ENCODE assay signal across 8 cellular contexts in genomic region chr11:62124186-62125113, GRCh38. TPM values are rescaled to one million over a fixed set of nuclear protein-coding genes. Genes with fewer than 3 reads are reported as not detected.
DNase-seq lines count a peak whose midpoint lies in the region; ATAC-seq and TF ChIP-seq lines count a peak whose summit lies in the region.

No MANE protein-coding gene starts in this region.

- WGBS in IMR-90 (ENCODE audit: extremely low coverage in 2 of 2, insufficient read length in 1 of 2), 2 experiments, result 2% methylated on average over 20 of the region's 39 CpGs; no CpG with 5 or more reads in 1 of the 2 experiments

- H3K9me3 Mint-ChIP-seq in natural killer cell treated with Interleukin-12 subunit alpha and Interleukin-12 subunit beta and Interleukin-15 and Interleukin-18, amount 100 ng/mL, for 72 hours, result no peaks in the 10 kb centered on the region

- CTCF ChIA-PET in IMR-90 (lab: Yijun Ruan, JAX), result interaction anchor here (0.5 to 1.4 kb wide), 3 partner anchors 9 to 15 kb away, joined by 3 read pairs; no protein-coding TSS in a partner anchor

- H3K36me3 Mint-ChIP-seq in natural killer cell treated with Interleukin-12 subunit alpha and Interleukin-12 subunit beta and Interleukin-15 and Interleukin-18, amount 100 ng/mL, for 72 hours, result no peaks in the 10 kb centered on the region

- no peak overlapping the region for H2BK20ac ChIP-seq in IMR-90 (ENCODE audit: low read depth, low read length)

- TF ChIP-seq RAD21 in IMR-90 (IDR thresholded peaks at IDR 0.05; ENCODE audit: low read length), result no peak

- H2AFZ ChIP-seq in IMR-90 (replicated peaks; ENCODE audit: low read length, poor library complexity), result peak overlapping the region; percentile 96
- peak overlapping the region; percentile 90 for H2AFZ ChIP-seq in fibroblast of lung (ENCODE audit: low read length)

- H3K9me1 ChIP-seq in IMR-90 (ENCODE audit: insufficient read depth, low read length), result peaks cover 8% of the 10 kb centered on the region; the same call in 1 of the 2 replicates

- H3K79me1 ChIP-seq in IMR-90 (ENCODE audit: low read depth in 1 of 2, low read length in 2 of 2), result peaks cover 0 to 40% of the 10 kb centered on the region in 2 experiments; a peak in 3 of 4 replicates

- peak overlapping the region; percentile 86 to 91 for H3K27ac Mint-ChIP-seq in natural killer cell treated with Interleukin-12 subunit alpha and Interleukin-12 subunit beta and Interleukin-15 and Interleukin-18, amount 100 ng/mL, for 72 hours

- peaks cover 56% of the 10 kb centered on the region for H3K79me2 ChIP-seq in fibroblast of lung (ENCODE audit: control insufficient read depth, insufficient read depth, low read length)

- dilution Hi-C loops in IMR-90 (cut with HindIII; ENCODE audit: low sequenced_read_pairs, unreplicated experiment), result no loop called here

- peak overlapping the region; percentile 88 for H3K23ac ChIP-seq in IMR-90 (ENCODE audit: low read depth, low read length)

- H3K4me3 ChIP-seq in IMR-90 (ENCODE audit: insufficient read depth, low read depth, low read length), result peak overlapping the region; percentile 71
- peak overlapping the region; percentile 79 for H3K4me3 ChIP-seq in WI38 (ENCODE audit: low read depth, low read length)
- peak overlapping the region; percentile 78 to 95 (median 86) for H3K4me3 ChIP-seq in fibroblast of lung (replicated peaks in 1 of 4; ENCODE audit: control extremely low read depth in 1 of 4, insufficient read depth in 1 of 4, low read depth in 3 of 4, low read length in 4 of 4)

- H2BK15ac ChIP-seq in IMR-90 (ENCODE audit: low read depth, low read length), result peak overlapping the region; percentile 18; the same call in 1 of the 3 replicates

- H3K4me1 ChIP-seq in IMR-90 (ENCODE audit: control insufficient read depth, insufficient read depth, low read length) (peaks cover 3% of the 10 kb centered on the region; the same call in 1 of the 2 replicates), fibroblast of lung (ENCODE audit: control insufficient read depth, extremely low read depth, insufficient read depth, low read length) (peaks cover 3% of the 10 kb centered on the region)

- H3K14ac ChIP-seq in IMR-90 (replicated peaks; ENCODE audit: low read depth, low read length), result peak overlapping the region; percentile 89

- no peaks in the 10 kb centered on the region for H3K27me3 ChIP-seq in IMR-90 (ENCODE audit: control insufficient read depth, insufficient read depth, low read length)
- H3K27me3 ChIP-seq in fibroblast of lung (ENCODE audit: control insufficient read depth, insufficient read depth, low read length), result no peaks in the 10 kb centered on the region

- peak overlapping the region; percentile 93 for H2AK5ac ChIP-seq in IMR-90 (ENCODE audit: low read depth, low read length)

- H3K4me1 Mint-ChIP-seq in natural killer cell treated with Interleukin-12 subunit alpha and Interleukin-12 subunit beta and Interleukin-15 and Interleukin-18, amount 100 ng/mL, for 72 hours (ENCODE audit: low read depth in 2 of 2), result peaks cover 23% of the 10 kb centered on the region in 2 donors

- no peak overlapping the region for H4K5ac ChIP-seq in IMR-90 (ENCODE audit: low read depth, low read length)

- peak overlapping the region; percentile 64 to 87 for H4K8ac ChIP-seq in IMR-90 (ENCODE audit: low read depth in 2 of 2, low read length in 2 of 2)

- POLR2A ChIA-PET in IMR-90 (lab: Charles Lee; ENCODE audit: unreplicated experiment), result interaction anchor here (0.6 kb wide), 1 partner anchor 309 kb away, joined by 3 read pairs; no protein-coding TSS in a partner anchor

- peak overlapping the region; percentile 98 for H2AK9ac ChIP-seq in IMR-90 (replicated peaks; ENCODE audit: low read depth, low read length, poor library complexity)

- TSS peak; percentile 58 for BruUV-seq in IMR-90 (replicated peaks; lab: Mats Ljungman, UMichigan)

- H3K4me2 ChIP-seq in IMR-90 (ENCODE audit: low read depth, low read length), result peak overlapping the region; percentile 92
- H3K4me2 ChIP-seq in fibroblast of lung (ENCODE audit: extremely low read depth, insufficient read depth, low read length), result peak overlapping the region; percentile 87

- intact Hi-C loops in IMR-90 (cut with micrococcal nuclease), result no loop called here

- H3K4me3 Mint-ChIP-seq in natural killer cell treated with Interleukin-12 subunit alpha and Interleukin-12 subunit beta and Interleukin-15 and Interleukin-18, amount 100 ng/mL, for 72 hours, result peak overlapping the region; percentile 96

- no peak overlapping the region for H3K18ac ChIP-seq in IMR-90 (ENCODE audit: low read depth, low read length)

- ATAC-seq in GM21381 (IDR thresholded peaks at IDR 0.05; ENCODE audit: unreplicated experiment) (peak; percentile 26), IMR-90 (ENCODE audit: low read depth) (peak; percentile 43)
- ATAC-seq in natural killer cell treated with Interleukin-12 subunit alpha and Interleukin-12 subunit beta and Interleukin-15 and Interleukin-18, amount 100 ng/mL, for 72 hours, result peak; percentile 41 to 56

- H2BK120ac ChIP-seq in IMR-90 (ENCODE audit: low read depth, low read length), result peak overlapping the region; percentile 58

- H4K20me1 ChIP-seq in IMR-90 (ENCODE audit: insufficient read depth, low read length) (peaks cover 8% of the 10 kb centered on the region; the same call in 1 of the 2 replicates), fibroblast of lung (ENCODE audit: control insufficient read depth, extremely low read depth, insufficient read depth, low read length) (no peaks in the 10 kb centered on the region)

- H3K4ac ChIP-seq in IMR-90 (ENCODE audit: low read depth, low read length), result peak overlapping the region; percentile 80

- no peak for TF ChIP-seq POLR2A in IMR-90 (IDR thresholded peaks at IDR 0.05; ENCODE audit: low read depth, low read length)

- in situ Hi-C loops in IMR-90 (cut with MboI; ENCODE audit: low sequenced_read_pairs), result no loop called here

- peak overlapping the region; percentile 87 for H4K91ac ChIP-seq in IMR-90 (ENCODE audit: insufficient read depth, low read depth, low read length)

- H3K9ac ChIP-seq in IMR-90 (ENCODE audit: low read depth, low read length) (peak overlapping the region; percentile 80), fibroblast of lung (ENCODE audit: insufficient read depth, low read length) (peak overlapping the region; percentile 80)

- H3K9me3 ChIP-seq in IMR-90 (ENCODE audit: control insufficient read depth, insufficient read depth, low read length) (no peaks in the 10 kb centered on the region), fibroblast of lung (ENCODE audit: control insufficient read depth, insufficient read depth, low read depth, low read length) (no peaks in the 10 kb centered on the region)

- H3K36me3 ChIP-seq in IMR-90 (ENCODE audit: control insufficient read depth, insufficient read depth, low read length) (peaks cover 10% of the 10 kb centered on the region; the same call in 1 of the 2 replicates), fibroblast of lung (ENCODE audit: control insufficient read depth, insufficient read depth, low read length) (peaks cover 9% of the 10 kb centered on the region)

- no peaks in the 10 kb centered on the region for H3K27me3 Mint-ChIP-seq in natural killer cell treated with Interleukin-12 subunit alpha and Interleukin-12 subunit beta and Interleukin-15 and Interleukin-18, amount 100 ng/mL, for 72 hours

- H3K56ac ChIP-seq in IMR-90 (ENCODE audit: extremely low read depth, insufficient read depth, low read length), result peak overlapping the region; percentile 83

- peak overlapping the region; percentile 44 for H2BK5ac ChIP-seq in IMR-90 (ENCODE audit: low read depth, low read length, poor library complexity, severe bottlenecking)

- peak; percentile 59 for DNase-seq in EH (ENCODE audit: low read depth)
- DNase-seq in IMR-90, result peak; percentile 52
- DNase-seq in fibroblast of lung (ENCODE audit: low read depth in 2 of 2), result peak; percentile 27 to 56
- peak; percentile 75 for DNase-seq in natural killer cell treated with Interleukin-12 subunit alpha and Interleukin-12 subunit beta and Interleukin-15 and Interleukin-18, amount 100 ng/mL, for 72 hours (ENCODE audit: low spot score)
- DNase-seq in NCI-H2081 treated with DMSO at 0.1 percent for 48 hours (lab: John Stamatoyannopoulos, UW), result no peak
- DNase-seq in KG1 (lab: John Stamatoyannopoulos, UW), result no peak

- H3K27ac ChIP-seq in IMR-90 (ENCODE audit: insufficient read depth, low read length), result peak overlapping the region; percentile 71
- H3K27ac ChIP-seq in fibroblast of lung (ENCODE audit: insufficient read depth, low read length), result peak overlapping the region; percentile 88

- no peak for TF ChIP-seq CTCF in IMR-90 (conservative IDR thresholded peaks at IDR 0.05; ENCODE audit: low read depth, low read length)
- TF ChIP-seq CTCF in WI38 (IDR thresholded peaks at IDR 0.05; ENCODE audit: low read depth, low read length), result no peak
- TF ChIP-seq CTCF in fibroblast of lung (conservative IDR thresholded peaks at IDR 0.05 in 1 of 2, IDR thresholded peaks at IDR 0.05 in 1 of 2; ENCODE audit: low read depth in 1 of 2, low read length in 2 of 2), result no peak

TF ChIP-seq in IMR-90, 13 proteins besides CTCF, POLR2A, EP300 and RAD21 (continues in another document):
- no peak for TF ChIP-seq CHD1 (IDR thresholded peaks at IDR 0.05; ENCODE audit: low read depth, low read length)
- no peak for TF ChIP-seq NFE2L2 (IDR thresholded peaks at IDR 0.05; ENCODE audit: low read depth, low read length)
- no peak for TF ChIP-seq MAZ (IDR thresholded peaks at IDR 0.05; ENCODE audit: borderline replicate concordance, low read depth, low read length)
- no peak for TF ChIP-seq CEBPB (IDR thresholded peaks at IDR 0.05; ENCODE audit: low read depth, low read length)
- no peak for TF ChIP-seq MXI1 (IDR thresholded peaks at IDR 0.05; ENCODE audit: borderline replicate concordance, low read depth, low read length)
- no peak for TF ChIP-seq BHLHE40 (IDR thresholded peaks at IDR 0.05; ENCODE audit: low read depth, low read length)
- TF ChIP-seq FOS (IDR thresholded peaks at IDR 0.05; ENCODE audit: low read depth, low read length), result no peak
- TF ChIP-seq MAFK (IDR thresholded peaks at IDR 0.05; ENCODE audit: low read depth, low read length), result no peak
- no peak for TF ChIP-seq SMC3 (IDR thresholded peaks at IDR 0.05; ENCODE audit: low read depth, low read length)
- no peak for TF ChIP-seq RFX5 (IDR thresholded peaks at IDR 0.05; ENCODE audit: low read depth, low read length)

RNA-seq across cellular contexts. Expression of gene INCENP, which starts 0.6 kb away (rescaled TPM):
- total RNA-seq in IMR-90 (2012; rRNA removed), result 23.8 and 26.9 TPM in 2 replicates
- polyA plus RNA-seq in IMR-90 (2012; rRNA removed), result 17.7 and 18.6 TPM in 2 replicates
- 8.4 and 8.8 TPM in 2 replicates for polyA plus RNA-seq in IMR-90 (2012; cell fraction: cytosol; rRNA removed)
- polyA plus RNA-seq in IMR-90 (2012; cell fraction: nucleus; rRNA removed; ENCODE audit: low replicate concordance), result 22.9 and 29.8 TPM in 2 replicates
- total RNA-seq in fibroblast of lung, result 6.4 and 12.7 TPM in 2 replicates
- polyA plus RNA-seq in fibroblast of lung, result 6.6 and 18.3 TPM in 2 replicates
- polyA plus RNA-seq in fibroblast of lung (2012), result 9.0 and 24.3 TPM in 2 replicates
- polyA minus RNA-seq in fibroblast of lung (ENCODE audit: low replicate concordance), result 10.3 and 36.6 TPM in 2 replicates
- 100 to 1,000 TPM in 1 of 2 donors, 10 to 100 TPM in 1; 74.4 to 135 TPM for total RNA-seq in natural killer cell treated with Interleukin-12 subunit alpha and Interleukin-12 subunit beta and Interleukin-15 and Interleukin-18, amount 100 ng/mL, for 72 hours

Comparison
In these comparisons a context has a peak if more than half of its experiments do, and no peak if none do; other contexts are left out.
1. DNase-seq: peak in EH (single experiment), IMR-90 (single experiment), fibroblast of lung (2 of 2) and natural killer cell treated with Interleukin-12 subunit alpha and Interleukin-12 subunit beta and Interleukin-15 and Interleukin-18, amount 100 ng/mL, for 72 hours (single experiment); none in NCI-H2081 treated with DMSO at 0.1 percent for 48 hours (single experiment) and KG1 (single experiment).
2. Peak in every context shown above with its lines, with median percentiles within 50 percentile points of each other: ATAC-seq and H3K4me3 ChIP-seq.